22 cellular contexts compared by ENCODE assay signal in the genomic region with DNA sequence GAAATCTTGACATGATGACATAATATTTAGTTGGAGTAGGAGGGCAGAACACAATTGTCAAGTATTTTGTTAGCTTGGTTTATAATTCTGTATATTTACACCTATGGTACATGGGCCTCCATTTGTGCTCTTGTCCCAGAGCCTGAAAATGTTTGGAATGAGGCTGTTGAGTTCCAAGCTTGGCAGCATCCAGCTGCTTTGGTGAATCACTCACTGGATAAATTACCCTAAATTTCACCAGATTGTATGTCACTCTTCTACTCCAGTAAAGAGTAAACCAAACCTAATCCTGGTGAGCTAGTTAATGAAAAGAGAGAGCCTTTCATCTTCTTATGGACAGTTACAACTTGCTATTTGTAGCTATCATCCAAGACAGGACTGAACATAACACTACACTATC.
"Had no signal": no experiment of that assay in that cellular context is flagged by ENCODE, and none has a peak within 500 bp of the region (broad histone marks: within the 10 kb centered on the region; RNA-seq: fewer than 3 reads in every experiment).

No MANE protein-coding gene starts in this region.

- DNase-seq: activated CD4-positive, alpha-beta T cell treated with anti-CD3 and anti-CD28 coated beads for 1 hour; activated CD4-positive, alpha-beta T cell treated with anti-CD3 and anti-CD28 coated beads, Interleukin-2, amount 50 U/mL, for 48 hours; activated naive CD4-positive, alpha-beta T cell treated with Interleukin-2 at 50 U/mL for 16 hours; activated naive CD8-positive, alpha-beta T cell treated with anti-CD3 and anti-CD28 coated beads for 36 hours; activated T-cell treated with anti-CD3 and anti-CD28 coated beads, Interleukin-2, amount 50 U/mL, for 48 hours; amygdala; body of pancreas; effector CD4-positive, alpha-beta T cell; foreskin keratinocyte; midbrain; ovary; stimulated activated CD4-positive, alpha-beta T cell treated with anti-CD3 and anti-CD28 coated beads, Interleukin-4, amount 100 ng/mL, for 24 hours; stimulated activated naive CD4-positive, alpha-beta T cell treated with Interleukin-2 at 50 U/mL for 16 hours had no signal

- H3K27ac Mint-ChIP-seq: activated naive CD8-positive, alpha-beta T cell treated with anti-CD3 and anti-CD28 coated beads for 36 hours; dendritic cell treated with granulocyte-macrophage colony-stimulating factor and Interleukin-4, amounts not matched to agents 40 ng/mL and 50 ng/mL, for 4 days; natural killer cell treated with Interleukin-12 subunit alpha and Interleukin-12 subunit beta and Interleukin-15 and Interleukin-18, amount 100 ng/mL, for 72 hours; type B pancreatic cell had no signal

- H3K27me3 ChIP-seq: body of pancreas, cardiac muscle cell, foreskin keratinocyte, neutrophil, ovary, vagina had no signal

- H3K27me3 Mint-ChIP-seq: activated naive CD8-positive, alpha-beta T cell treated with anti-CD3 and anti-CD28 coated beads for 36 hours; dendritic cell treated with granulocyte-macrophage colony-stimulating factor and Interleukin-4, amounts not matched to agents 40 ng/mL and 50 ng/mL, for 4 days; natural killer cell treated with Interleukin-12 subunit alpha and Interleukin-12 subunit beta and Interleukin-15 and Interleukin-18, amount 100 ng/mL, for 72 hours; type B pancreatic cell had no signal

- H3K36me3 Mint-ChIP-seq: activated naive CD8-positive, alpha-beta T cell treated with anti-CD3 and anti-CD28 coated beads for 36 hours; type B pancreatic cell had no signal

- H3K36me3 ChIP-seq: cardiac muscle cell, neutrophil, ovary, prostate gland, thoracic aorta, vagina had no signal

- H3K4me3 ChIP-seq: body of pancreas, cardiac muscle cell, ovary, prostate gland, thoracic aorta, vagina had no signal

- H3K4me1 ChIP-seq: body of pancreas, foreskin keratinocyte, prostate gland, vagina had no signal

- H3K4me1 Mint-ChIP-seq: activated naive CD8-positive, alpha-beta T cell treated with anti-CD3 and anti-CD28 coated beads for 36 hours had no signal

- ATAC-seq: body of pancreas; foreskin keratinocyte; natural killer cell treated with Interleukin-12 subunit alpha and Interleukin-12 subunit beta and Interleukin-15 and Interleukin-18, amount 100 ng/mL, for 72 hours had no signal

- H3K27ac ChIP-seq: body of pancreas, cardiac muscle cell, foreskin keratinocyte, neutrophil, ovary, prostate gland, thoracic aorta, vagina, VCaP had no signal

- H3K9me3 ChIP-seq: body of pancreas, neutrophil, ovary, prostate gland, thoracic aorta, vagina had no signal

- H3K4me3 Mint-ChIP-seq: activated naive CD8-positive, alpha-beta T cell treated with anti-CD3 and anti-CD28 coated beads for 36 hours; dendritic cell treated with granulocyte-macrophage colony-stimulating factor and Interleukin-4, amounts not matched to agents 40 ng/mL and 50 ng/mL, for 4 days; natural killer cell treated with Interleukin-12 subunit alpha and Interleukin-12 subunit beta and Interleukin-15 and Interleukin-18, amount 100 ng/mL, for 72 hours; type B pancreatic cell had no signal
